Comparison of ENCODE assay signal across 1 cellular context in the genomic region with DNA sequence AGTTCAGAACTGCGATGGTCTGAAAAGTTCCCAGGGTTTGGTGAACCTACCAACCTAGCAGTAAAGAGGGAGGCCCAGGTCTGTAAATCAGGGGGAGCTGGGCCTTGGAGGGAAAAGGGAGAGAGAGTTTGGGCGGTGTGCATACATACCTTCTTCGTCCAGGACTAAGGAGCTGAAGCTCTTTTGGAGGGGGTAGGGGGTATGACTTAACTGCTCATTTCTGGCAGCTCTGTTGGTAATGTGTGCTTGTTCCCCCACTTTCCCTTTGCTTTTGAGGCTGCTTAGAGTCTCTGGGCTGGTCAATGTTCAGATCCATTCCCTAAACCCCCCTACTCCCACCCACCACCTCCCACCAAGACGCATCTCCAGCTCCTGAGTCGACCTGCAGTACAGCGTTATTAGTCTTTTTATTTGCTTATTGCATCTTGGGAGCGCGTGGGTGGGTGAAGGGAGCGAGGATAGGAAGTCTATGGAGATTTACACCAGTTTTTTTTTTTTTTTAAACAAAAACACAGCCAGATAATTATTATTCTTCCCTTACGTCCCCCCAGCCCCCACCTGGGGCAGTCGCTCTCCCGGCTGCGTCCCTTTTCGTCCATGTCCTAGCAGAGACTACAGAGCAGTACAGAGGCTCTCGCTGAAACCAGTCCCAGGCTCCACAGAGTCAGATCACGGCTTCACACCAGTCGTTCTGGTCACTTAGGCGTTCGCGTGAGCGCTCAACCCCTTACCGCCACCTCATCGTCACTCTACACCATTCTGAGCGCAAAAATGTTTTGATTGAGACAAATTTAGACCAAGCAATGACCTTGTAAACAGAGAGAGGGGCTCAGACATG.
TF ChIP-seq lines count a peak whose summit lies in the region.

No MANE protein-coding gene starts in this region.

TF ChIP-seq in IMR-90, 13 proteins besides CTCF, POLR2A, EP300 and RAD21:
- no peak for TF ChIP-seq NFE2L2 (IDR thresholded peaks at IDR 0.05; ENCODE audit: low read depth, low read length)
- TF ChIP-seq, protein P1, sequence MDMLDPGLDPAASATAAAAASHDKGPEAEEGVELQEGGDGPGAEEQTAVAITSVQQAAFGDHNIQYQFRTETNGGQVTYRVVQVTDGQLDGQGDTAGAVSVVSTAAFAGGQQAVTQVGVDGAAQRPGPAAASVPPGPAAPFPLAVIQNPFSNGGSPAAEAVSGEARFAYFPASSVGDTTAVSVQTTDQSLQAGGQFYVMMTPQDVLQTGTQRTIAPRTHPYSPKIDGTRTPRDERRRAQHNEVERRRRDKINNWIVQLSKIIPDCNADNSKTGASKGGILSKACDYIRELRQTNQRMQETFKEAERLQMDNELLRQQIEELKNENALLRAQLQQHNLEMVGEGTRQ (IDR thresholded peaks at IDR 0.05; ENCODE audit: low read depth, low read length): no peak
- 0 out of 2 replicates have a peak, but pooled peaks have one; percentile 7 for TF ChIP-seq MAZ (IDR thresholded peaks at IDR 0.05; ENCODE audit: borderline replicate concordance, low read depth, low read length)
- peak; percentile 61 for TF ChIP-seq BHLHE40 (IDR thresholded peaks at IDR 0.05; ENCODE audit: low read depth, low read length)
